1 cellular context compared by ENCODE assay signal in genomic region chr2:28424799-28425492, GRCh38.
TF ChIP-seq lines count a peak whose summit lies in the region.

No MANE protein-coding gene starts in this region.

TF ChIP-seq in A549, 52 proteins besides CTCF, POLR2A, EP300 and RAD21 (continued from another document):
- TF ChIP-seq ELK1 (IDR thresholded peaks at IDR 0.05; ENCODE audit: low read depth, low read length), result no peak
- TF ChIP-seq EHF (CRISPR knock-in tag; IDR thresholded peaks at IDR 0.05), result no peak
- no peak for TF ChIP-seq PBX3 (IDR thresholded peaks at IDR 0.05)
- no peak for TF ChIP-seq JUN (IDR thresholded peaks at IDR 0.05)
- no peak for TF ChIP-seq RNF2 (IDR thresholded peaks at IDR 0.05; ENCODE audit: borderline replicate concordance, low read depth)
- no peak for TF ChIP-seq MYC (IDR thresholded peaks at IDR 0.05; ENCODE audit: borderline replicate concordance, low read length)
